In the genomic region with DNA sequence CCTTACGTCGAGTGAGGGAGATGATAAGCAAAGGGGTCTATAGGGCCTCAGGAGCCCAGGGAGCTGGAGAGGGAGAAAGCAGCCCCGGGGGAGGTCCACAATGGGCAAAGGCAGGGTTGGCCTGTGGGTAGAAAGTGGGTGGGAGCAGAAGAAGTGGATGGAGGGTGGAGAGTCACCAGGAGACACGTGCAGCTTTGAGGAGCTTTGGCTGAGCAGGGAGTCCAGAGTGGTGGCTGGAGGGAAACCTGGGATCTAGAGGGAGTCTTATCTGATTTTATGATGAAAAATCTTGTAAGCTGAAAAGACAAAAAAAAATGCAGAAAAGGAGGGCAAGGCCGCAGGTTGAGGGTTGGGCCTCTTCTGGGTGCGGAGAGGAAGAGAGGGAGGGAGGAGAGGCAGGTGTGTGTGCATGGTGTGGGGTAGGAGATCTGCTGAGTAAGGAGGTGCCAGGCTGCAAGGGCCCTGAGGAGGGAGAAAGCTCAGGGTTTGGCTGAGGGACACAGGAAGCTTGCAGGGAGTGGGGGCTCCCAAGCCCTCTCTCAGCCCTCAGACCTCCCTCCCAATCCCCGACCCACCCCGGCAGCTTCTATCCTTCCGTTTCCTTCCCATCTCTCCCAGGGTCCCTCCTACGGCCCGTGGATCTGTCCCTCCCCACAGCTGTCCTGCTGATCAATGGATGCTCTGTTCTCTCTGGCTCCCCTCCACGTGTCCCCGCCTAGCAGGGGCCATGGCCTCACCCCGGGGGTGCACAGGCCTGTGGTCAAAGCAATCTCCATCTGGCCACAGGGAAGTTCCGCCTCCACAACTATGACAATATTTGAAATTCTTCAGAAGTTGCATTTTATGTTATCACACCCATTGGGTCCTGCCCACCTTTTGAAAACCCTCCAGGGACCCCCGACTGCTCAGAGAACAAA, we compare ENCODE assay signal across 16 cellular contexts. TPM values are rescaled to one million over a fixed set of nuclear protein-coding genes. Genes with fewer than 3 reads are reported as not detected.
DNase-seq lines count a peak whose midpoint lies in the region; FAIRE-seq and TF ChIP-seq lines count a peak whose summit lies in the region.
"Had no signal": no experiment of that assay in that cellular context is flagged by ENCODE, and none has a peak within 500 bp of the region (broad histone marks: within the 10 kb centered on the region; RNA-seq: fewer than 3 reads in every experiment).

No MANE protein-coding gene starts in this region.

- TF ChIP-seq CTCF in brain (conservative IDR thresholded peaks at IDR 0.05) = no peak

- no peak overlapping the region for H3K4me3 Mint-ChIP-seq in brain
- H3K4me3 Mint-ChIP-seq: activated naive CD8-positive, alpha-beta T cell treated with anti-CD3 and anti-CD28 coated beads for 36 hours had no signal

- H3K4me1 Mint-ChIP-seq in brain = peaks cover 26% of the 10 kb centered on the region

- peak overlapping the region; percentile 85 for H3K27ac ChIP-seq in layer of hippocampus (ENCODE audit: low read depth, low read length)
- peak overlapping the region; percentile 96 for H3K27ac ChIP-seq in substantia nigra (ENCODE audit: low read depth, low read length, poor library complexity, severe bottlenecking)
- H3K27ac ChIP-seq: KMS-11, SJSA1 had no signal

- no peaks in the 10 kb centered on the region for H3K36me3 Mint-ChIP-seq in brain
- H3K36me3 Mint-ChIP-seq: activated naive CD8-positive, alpha-beta T cell treated with anti-CD3 and anti-CD28 coated beads for 36 hours had no signal

- peaks cover 0 to 13% (median 6%) of the 10 kb centered on the region in 5 experiments for H3K9me3 Mint-ChIP-seq in brain
- H3K9me3 Mint-ChIP-seq: activated naive CD8-positive, alpha-beta T cell treated with anti-CD3 and anti-CD28 coated beads for 36 hours had no signal

- H3K27me3 Mint-ChIP-seq in brain = peaks cover 3% of the 10 kb centered on the region

- no peaks in the 10 kb centered on the region for H3K27me3 ChIP-seq in layer of hippocampus (ENCODE audit: control insufficient read depth, insufficient read depth, low read length)
- H3K27me3 ChIP-seq: SJSA1 had no signal

- H3K27ac Mint-ChIP-seq in brain = peak overlapping the region in 3 of 5 experiments; percentile 60 to 72 (median 72)
- H3K27ac Mint-ChIP-seq: activated naive CD8-positive, alpha-beta T cell treated with anti-CD3 and anti-CD28 coated beads for 36 hours had no signal

- peak; percentile 49 for DNase-seq in LHCN-M2 (ENCODE audit: low read depth)
- peak; percentile 35 to 91 (median 80) for DNase-seq in substantia nigra (lab: John Stamatoyannopoulos, UW)
- no peak for DNase-seq in GM19239 (ENCODE audit: insufficient read length, low spot score)
- no peak for DNase-seq in NCI-H2029 (lab: John Stamatoyannopoulos, UW)
- DNase-seq in activated CD4-positive, alpha-beta T cell treated with anti-CD3 and anti-CD28 coated beads, Interleukin-2, amount 50 U/mL, for 4 hours = no peak
- no peak for DNase-seq in stimulated activated CD4-positive, alpha-beta T cell treated with anti-CD3 and anti-CD28 coated beads, Interleukin-4, amount 100 ng/mL, for 24 hours
- DNase-seq: activated CD4-positive, alpha-beta T cell treated with anti-CD3 and anti-CD28 coated beads, Interleukin-2, amount 50 U/mL, for 1 hour; activated naive CD8-positive, alpha-beta T cell treated with anti-CD3 and anti-CD28 coated beads for 36 hours; DMS53; NCI-H345 had no signal

- FAIRE-seq in GM19239 (lab: Jason Lieb, UNC) = no peak
- FAIRE-seq: endothelial cell of umbilical vein had no signal

RNA-seq across cellular contexts. Expression of a gene that starts 17.1 kb away (rescaled TPM):
- not detected in 2 replicates for total RNA-seq in LHCN-M2 (2014; rRNA removed)
- polyA plus RNA-seq in LHCN-M2 (2012) = not detected
- polyA plus RNA-seq in brain (ENCODE audit: insufficient read depth, low read depth, low replicate concordance) = 0.61 TPM
- total RNA-seq: activated naive CD8-positive, alpha-beta T cell treated with anti-CD3 and anti-CD28 coated beads for 36 hours; endothelial cell of umbilical vein had no signal
- polyA plus RNA-seq: endothelial cell of umbilical vein had no signal

RNA-seq across cellular contexts. Expression of a gene that starts 26.3 kb away (rescaled TPM):
- 0.17 and 0.45 TPM in 2 replicates for total RNA-seq in LHCN-M2 (2014; rRNA removed)
- 0.17 TPM for polyA plus RNA-seq in LHCN-M2 (2012)
- polyA plus RNA-seq in brain (ENCODE audit: insufficient read depth, low read depth, low replicate concordance) = 9.8 TPM
- total RNA-seq: activated naive CD8-positive, alpha-beta T cell treated with anti-CD3 and anti-CD28 coated beads for 36 hours had no signal

RNA-seq across cellular contexts. Expression of a gene that starts 59.4 kb away (rescaled TPM):
- not detected in 2 replicates for total RNA-seq in LHCN-M2 (2014; rRNA removed)
- 0.04 TPM for polyA plus RNA-seq in LHCN-M2 (2012)
- not detected for polyA plus RNA-seq in brain (ENCODE audit: insufficient read depth, low read depth, low replicate concordance)
- total RNA-seq: activated naive CD8-positive, alpha-beta T cell treated with anti-CD3 and anti-CD28 coated beads for 36 hours; endothelial cell of umbilical vein; SJSA1; urinary bladder had no signal

Comparison
In these comparisons a context has a peak if more than half of its experiments do, and no peak if none do; other contexts are left out.
1. DNase-seq: peak in LHCN-M2 (single experiment) and substantia nigra (49 of 49); none in GM19239 (single experiment), NCI-H2029 (single experiment), activated CD4-positive, alpha-beta T cell treated with anti-CD3 and anti-CD28 coated beads, Interleukin-2, amount 50 U/mL, for 4 hours (0 of 2) and stimulated activated CD4-positive, alpha-beta T cell treated with anti-CD3 and anti-CD28 coated beads, Interleukin-4, amount 100 ng/mL, for 24 hours (single experiment).